15 cellular contexts compared by ENCODE assay signal in the genomic region with DNA sequence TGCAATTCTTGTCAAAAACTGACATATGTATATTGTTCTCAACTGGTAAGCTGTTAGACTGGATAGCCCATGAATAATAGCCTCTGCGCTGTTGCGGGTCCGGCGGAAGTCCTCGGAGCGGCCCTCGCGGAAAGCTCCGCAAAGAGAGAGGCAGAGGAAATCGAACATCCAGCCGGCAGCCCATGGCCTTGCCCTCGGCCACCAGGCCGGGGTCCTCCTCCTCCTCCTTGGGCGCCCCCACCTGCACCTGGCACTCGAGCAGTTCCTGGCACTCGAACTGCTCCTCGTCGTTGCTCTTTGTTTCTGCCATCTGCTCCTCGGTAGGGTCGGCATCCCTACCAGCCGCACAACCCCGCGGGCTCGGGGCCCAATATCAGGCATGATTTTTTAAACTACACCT.
DNase-seq lines count a peak whose midpoint lies in the region; ATAC-seq and TF ChIP-seq lines count a peak whose summit lies in the region.
"Had no signal": no experiment of that assay in that cellular context is flagged by ENCODE, and none has a peak within 500 bp of the region (broad histone marks: within the 10 kb centered on the region; RNA-seq: fewer than 3 reads in every experiment).

No MANE protein-coding gene starts in this region.

- H3F3A ChIP-seq in GM23338 (replicated peaks; ENCODE audit: low read depth), result no peaks in the 10 kb centered on the region

- no peaks in the 10 kb centered on the region for H3K9me3 Mint-ChIP-seq in GM23338
- H3K9me3 Mint-ChIP-seq in chondrocyte (ENCODE audit: low read depth), result no peaks in the 10 kb centered on the region
- peaks cover 3% of the 10 kb centered on the region for H3K9me3 Mint-ChIP-seq in activated CD8-positive, alpha-beta memory T cell treated with anti-CD3 and anti-CD28 coated beads, Interleukin-2, amount 10 ng/mL, durations not matched to agents 7 days and 5 days (ENCODE audit: low read depth)

- H3K4me1 ChIP-seq in GM23338 (ENCODE audit: insufficient read depth) (no peaks in the 10 kb centered on the region), testis (no peaks in the 10 kb centered on the region)

- H3K4me1 Mint-ChIP-seq in GM23338, result no peaks in the 10 kb centered on the region
- no peaks in the 10 kb centered on the region for H3K4me1 Mint-ChIP-seq in chondrocyte (ENCODE audit: low read depth)
- H3K4me1 Mint-ChIP-seq in activated CD8-positive, alpha-beta memory T cell treated with anti-CD3 and anti-CD28 coated beads, Interleukin-2, amount 10 ng/mL, durations not matched to agents 7 days and 5 days, result no peaks in the 10 kb centered on the region
- H3K4me1 Mint-ChIP-seq: B cell, IgD-negative memory B cell had no signal

- WGBS in testis, 2 donors, result 75 to 90% methylated on average over 24 of the region's 24 CpGs

- H3K9me3 ChIP-seq in testis, result no peaks in the 10 kb centered on the region

- H3K9me2 ChIP-seq in GM23338 (ENCODE audit: insufficient read depth), result no peaks in the 10 kb centered on the region

- H3K36me3 ChIP-seq in GM23338 (ENCODE audit: insufficient read depth), result no peaks in the 10 kb centered on the region
- H3K36me3 ChIP-seq in testis (ENCODE audit: low read depth, missing control alignments), result no peaks in the 10 kb centered on the region

- CTCF ChIA-PET in activated CD8-positive, alpha-beta memory T cell treated with anti-CD3 and anti-CD28 coated beads, Interleukin-2, amount 10 ng/mL, durations not matched to agents 7 days and 5 days (lab: Charles Lee), result no interaction called here

- H3K4me3 ChIP-seq in GM23338, result no peak overlapping the region
- peak overlapping the region; percentile 4 to 36 for H3K4me3 ChIP-seq in testis

- no peaks in the 10 kb centered on the region for H4K20me1 ChIP-seq in GM23338 (replicated peaks; ENCODE audit: insufficient read depth)

- H3K4me2 ChIP-seq in GM23338, result no peak overlapping the region

- H3K27ac ChIP-seq in GM23338 (ENCODE audit: low read depth), result no peak overlapping the region
- no peak overlapping the region for H3K27ac ChIP-seq in testis

- no peaks in the 10 kb centered on the region for H3K79me2 ChIP-seq in GM23338 (replicated peaks; ENCODE audit: insufficient read depth)

- H3K27me3 Mint-ChIP-seq in GM23338 (ENCODE audit: insufficient read depth, low read depth, poor library complexity) (no peaks in the 10 kb centered on the region), chondrocyte (ENCODE audit: low read depth) (no peaks in the 10 kb centered on the region)
- no peaks in the 10 kb centered on the region for H3K27me3 Mint-ChIP-seq in activated CD8-positive, alpha-beta memory T cell treated with anti-CD3 and anti-CD28 coated beads, Interleukin-2, amount 10 ng/mL, durations not matched to agents 7 days and 5 days
- H3K27me3 Mint-ChIP-seq: B cell; CD4-positive, alpha-beta T cell; IgD-negative memory B cell had no signal

- DNase-seq in GM23338 (ENCODE audit: low spot score) (peak; percentile 7), NCI-H446 (lab: John Stamatoyannopoulos, UW) (peak; percentile 23 to 72), chondrocyte (ENCODE audit: low spot score) (peak; percentile 81), testis (peak; percentile 22), H4 (ENCODE audit: low spot score) (no peak), globus pallidus (ENCODE audit: low spot score) (no peak)
- DNase-seq in activated CD8-positive, alpha-beta memory T cell treated with anti-CD3 and anti-CD28 coated beads, Interleukin-2, amount 10 ng/mL, durations not matched to agents 7 days and 5 days, result no peak
- DNase-seq: C1 segment of cervical spinal cord; Calu3; CD4-positive, alpha-beta T cell; DMS153; DMS79 treated with DMSO at 0.1 percent for 48 hours; GDM1 had no signal

- H2AFZ ChIP-seq in GM23338, result no peak overlapping the region

- intact Hi-C loops in testis (cut with DNase I; ENCODE audit: low total_unique reads), result no loop called here

- H3K27me3 ChIP-seq in GM23338 (ENCODE audit: insufficient read depth) (no peaks in the 10 kb centered on the region), testis (no peaks in the 10 kb centered on the region)

- TF ChIP-seq CTCF in GM23338 (conservative IDR thresholded peaks at IDR 0.05; ENCODE audit: low read depth in 2 of 2) (no peak), chondrocyte (IDR thresholded peaks at IDR 0.05) (no peak), testis (IDR thresholded peaks at IDR 0.05) (no peak)

- no peak overlapping the region for H3K27ac Mint-ChIP-seq in GM23338
- H3K27ac Mint-ChIP-seq in chondrocyte (ENCODE audit: unreplicated experiment), result no peak overlapping the region
- no peak overlapping the region for H3K27ac Mint-ChIP-seq in activated CD8-positive, alpha-beta memory T cell treated with anti-CD3 and anti-CD28 coated beads, Interleukin-2, amount 10 ng/mL, durations not matched to agents 7 days and 5 days
- H3K27ac Mint-ChIP-seq: B cell; CD4-positive, alpha-beta T cell; IgD-negative memory B cell had no signal

- ATAC-seq in GM23338, result no peak
- ATAC-seq in activated CD8-positive, alpha-beta memory T cell treated with anti-CD3 and anti-CD28 coated beads, Interleukin-2, amount 10 ng/mL, durations not matched to agents 7 days and 5 days, result no peak

- TF ChIP-seq POLR2A in testis (IDR thresholded peaks at IDR 0.05), result no peak

- H3K36me3 Mint-ChIP-seq in GM23338 (ENCODE audit: low read depth) (no peaks in the 10 kb centered on the region), chondrocyte (ENCODE audit: low read depth) (no peaks in the 10 kb centered on the region)
- H3K36me3 Mint-ChIP-seq in activated CD8-positive, alpha-beta memory T cell treated with anti-CD3 and anti-CD28 coated beads, Interleukin-2, amount 10 ng/mL, durations not matched to agents 7 days and 5 days, result no peaks in the 10 kb centered on the region

- no peak overlapping the region for H3K4me3 Mint-ChIP-seq in GM23338
- H3K4me3 Mint-ChIP-seq in chondrocyte (ENCODE audit: unreplicated experiment), result no peak overlapping the region
- no peak overlapping the region for H3K4me3 Mint-ChIP-seq in activated CD8-positive, alpha-beta memory T cell treated with anti-CD3 and anti-CD28 coated beads, Interleukin-2, amount 10 ng/mL, durations not matched to agents 7 days and 5 days
- H3K4me3 Mint-ChIP-seq: B cell; CD4-positive, alpha-beta T cell; IgD-negative memory B cell had no signal

TF ChIP-seq in GM23338, 12 proteins besides CTCF, POLR2A, EP300 and RAD21 (continues in another document):
- TF ChIP-seq JUNB (IDR thresholded peaks at IDR 0.05; ENCODE audit: unreplicated experiment) (no peak), ZNF331 (CRISPR knock-in tag; IDR thresholded peaks at IDR 0.05; ENCODE audit: low read depth) (no peak), EZH2phosphoT487 (IDR thresholded peaks at IDR 0.05; ENCODE audit: unreplicated experiment) (no peak), EZH2 (IDR thresholded peaks at IDR 0.05; ENCODE audit: low read depth, unreplicated experiment) (no peak), ZNF114 (CRISPR knock-in tag; IDR thresholded peaks at IDR 0.05) (no peak), NANOG (IDR thresholded peaks at IDR 0.05; ENCODE audit: borderline replicate concordance) (no peak)
- TF ChIP-seq, protein P1, sequence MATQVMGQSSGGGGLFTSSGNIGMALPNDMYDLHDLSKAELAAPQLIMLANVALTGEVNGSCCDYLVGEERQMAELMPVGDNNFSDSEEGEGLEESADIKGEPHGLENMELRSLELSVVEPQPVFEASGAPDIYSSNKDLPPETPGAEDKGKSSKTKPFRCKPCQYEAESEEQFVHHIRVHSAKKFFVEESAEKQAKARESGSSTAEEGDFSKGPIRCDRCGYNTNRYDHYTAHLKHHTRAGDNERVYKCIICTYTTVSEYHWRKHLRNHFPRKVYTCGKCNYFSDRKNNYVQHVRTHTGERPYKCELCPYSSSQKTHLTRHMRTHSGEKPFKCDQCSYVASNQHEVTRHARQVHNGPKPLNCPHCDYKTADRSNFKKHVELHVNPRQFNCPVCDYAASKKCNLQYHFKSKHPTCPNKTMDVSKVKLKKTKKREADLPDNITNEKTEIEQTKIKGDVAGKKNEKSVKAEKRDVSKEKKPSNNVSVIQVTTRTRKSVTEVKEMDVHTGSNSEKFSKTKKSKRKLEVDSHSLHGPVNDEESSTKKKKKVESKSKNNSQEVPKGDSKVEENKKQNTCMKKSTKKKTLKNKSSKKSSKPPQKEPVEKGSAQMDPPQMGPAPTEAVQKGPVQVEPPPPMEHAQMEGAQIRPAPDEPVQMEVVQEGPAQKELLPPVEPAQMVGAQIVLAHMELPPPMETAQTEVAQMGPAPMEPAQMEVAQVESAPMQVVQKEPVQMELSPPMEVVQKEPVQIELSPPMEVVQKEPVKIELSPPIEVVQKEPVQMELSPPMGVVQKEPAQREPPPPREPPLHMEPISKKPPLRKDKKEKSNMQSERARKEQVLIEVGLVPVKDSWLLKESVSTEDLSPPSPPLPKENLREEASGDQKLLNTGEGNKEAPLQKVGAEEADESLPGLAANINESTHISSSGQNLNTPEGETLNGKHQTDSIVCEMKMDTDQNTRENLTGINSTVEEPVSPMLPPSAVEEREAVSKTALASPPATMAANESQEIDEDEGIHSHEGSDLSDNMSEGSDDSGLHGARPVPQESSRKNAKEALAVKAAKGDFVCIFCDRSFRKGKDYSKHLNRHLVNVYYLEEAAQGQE (IDR thresholded peaks at IDR 0.05; ENCODE audit: unreplicated experiment), result no peak

Comparison
In these comparisons a context has a peak if more than half of its experiments do, and no peak if none do; other contexts are left out.
1. DNase-seq: peak in GM23338 (single experiment), NCI-H446 (2 of 2), chondrocyte (single experiment) and testis (single experiment); none in activated CD8-positive, alpha-beta memory T cell treated with anti-CD3 and anti-CD28 coated beads, Interleukin-2, amount 10 ng/mL, durations not matched to agents 7 days and 5 days (single experiment), H4 (single experiment) and globus pallidus (single experiment).